ENCODE assay signal across 8 cellular contexts in the genomic region with DNA sequence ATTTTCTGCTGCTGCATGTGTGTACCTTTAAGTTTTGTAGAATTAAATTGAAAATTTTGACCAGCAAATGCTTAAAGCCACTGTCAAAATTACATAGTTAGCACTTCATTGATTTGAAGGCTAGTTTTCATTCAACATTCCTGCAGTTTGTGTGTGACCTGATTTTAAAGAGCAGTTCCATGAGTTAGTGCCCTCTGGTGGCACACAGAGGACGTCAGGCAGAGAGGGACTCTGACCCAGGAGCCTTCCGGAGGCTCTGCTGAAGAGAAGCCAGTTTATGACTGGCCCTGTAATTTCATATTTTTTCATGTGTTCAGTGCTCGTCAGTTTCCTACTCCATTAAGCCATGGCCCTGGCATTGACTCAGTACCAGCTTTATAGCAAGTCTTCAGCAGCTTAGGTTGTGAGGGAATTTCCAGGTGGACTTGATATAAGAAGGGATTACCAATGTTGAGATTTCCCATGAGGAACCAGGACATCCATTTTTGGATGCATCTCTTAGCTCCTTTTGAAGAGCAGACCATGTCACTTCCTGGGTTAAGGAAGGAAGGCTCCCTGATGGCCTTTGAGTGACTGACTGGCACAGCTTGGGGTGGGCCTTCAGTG.
DNase-seq lines count a peak whose midpoint lies in the region; ATAC-seq, FAIRE-seq and TF ChIP-seq lines count a peak whose summit lies in the region.

No MANE protein-coding gene starts in this region.

- no peak overlapping the region for H3K27ac ChIP-seq in neuronal stem cell (replicated peaks; ENCODE audit: low read length)

- no peak overlapping the region for H3K4me2 ChIP-seq in neuronal stem cell (ENCODE audit: insufficient read depth, low read length, poor library complexity, severe bottlenecking)

- no peak overlapping the region for H3K4ac ChIP-seq in neuronal stem cell (ENCODE audit: low read length)

- no peaks in the 10 kb centered on the region for H3K27me3 ChIP-seq in neuronal stem cell (ENCODE audit: control insufficient read depth in 3 of 3, insufficient read depth in 3 of 3, low read depth in 1 of 3, low read length in 3 of 3)

- H3K27me3 Mint-ChIP-seq in activated T-helper 2 cell treated with anti-CD3 and anti-CD28 coated beads, Interferon-gamma antibody, Interleukin-2, Interleukin-4, amounts not matched to agents 10 μg/mL and 5 μg/mL and 100 μg/mL, durations not matched to agents 14 hours and 24 hours and 36 hours (ENCODE audit: low read depth): no peaks in the 10 kb centered on the region

- TF ChIP-seq CTCF in fibroblast of the aortic adventitia (IDR thresholded peaks at IDR 0.05; ENCODE audit: insufficient read depth, low read length): peak; percentile 90

- no peak overlapping the region for H3K4me3 ChIP-seq in fibroblast of the aortic adventitia (ENCODE audit: low read depth, low read length)
- H3K4me3 ChIP-seq in neuronal stem cell (ENCODE audit: low read length in 2 of 2): no peak overlapping the region

- H2BK5ac ChIP-seq in neuronal stem cell (ENCODE audit: low read length): no peak overlapping the region

- no peak overlapping the region for H3K27ac Mint-ChIP-seq in activated T-helper 2 cell treated with anti-CD3 and anti-CD28 coated beads, Interferon-gamma antibody, Interleukin-2, Interleukin-4, amounts not matched to agents 10 μg/mL and 5 μg/mL and 100 μg/mL, durations not matched to agents 14 hours and 24 hours and 36 hours

- no peak overlapping the region for H4K8ac ChIP-seq in neuronal stem cell (ENCODE audit: low read depth, low read length)

- DNase-seq in AG08395 (ENCODE audit: low spot score): peak; percentile 71
- no peak for DNase-seq in GM12891 (ENCODE audit: insufficient read length, low spot score)
- peak; percentile 20 for DNase-seq in NCI-H226
- DNase-seq in activated CD4-positive, alpha-beta T cell treated with anti-CD3 and anti-CD28 coated beads, Interleukin-2, amount 50 U/mL, for 48 hours: peak; percentile 43 to 46
- DNase-seq in fibroblast of the aortic adventitia (ENCODE audit: low read depth): peak; percentile 78
- DNase-seq in neuronal stem cell (ENCODE audit: low spot score): peak; percentile 20
- no peak for DNase-seq in activated T-helper 2 cell treated with anti-CD3 and anti-CD28 coated beads, Interferon-gamma antibody, Interleukin-2, Interleukin-4, amounts not matched to agents 10 μg/mL and 5 μg/mL and 100 μg/mL, durations not matched to agents 14 hours and 24 hours and 36 hours (ENCODE audit: low spot score)

- no peaks in the 10 kb centered on the region for H3K9me3 Mint-ChIP-seq in activated T-helper 2 cell treated with anti-CD3 and anti-CD28 coated beads, Interferon-gamma antibody, Interleukin-2, Interleukin-4, amounts not matched to agents 10 μg/mL and 5 μg/mL and 100 μg/mL, durations not matched to agents 14 hours and 24 hours and 36 hours

- H3K36me3 Mint-ChIP-seq in activated T-helper 2 cell treated with anti-CD3 and anti-CD28 coated beads, Interferon-gamma antibody, Interleukin-2, Interleukin-4, amounts not matched to agents 10 μg/mL and 5 μg/mL and 100 μg/mL, durations not matched to agents 14 hours and 24 hours and 36 hours (ENCODE audit: low read depth): no peaks in the 10 kb centered on the region

- H3K18ac ChIP-seq in neuronal stem cell (ENCODE audit: low read length): no peak overlapping the region

- no peak for ATAC-seq in GM18505 (IDR thresholded peaks at IDR 0.05; ENCODE audit: unreplicated experiment)

- TF ChIP-seq POLR2A in GM12891 (IDR thresholded peaks at IDR 0.05; ENCODE audit: low read depth, low read length) (no peak), GM18505 (IDR thresholded peaks at IDR 0.05; ENCODE audit: borderline replicate concordance, extremely low read depth, insufficient read depth, insufficient read length) (no peak)

- intact Hi-C loops in activated T-helper 2 cell treated with anti-CD3 and anti-CD28 coated beads, Interferon-gamma antibody, Interleukin-2, Interleukin-4, amounts not matched to agents 10 μg/mL and 5 μg/mL and 100 μg/mL, durations not matched to agents 14 hours and 24 hours and 36 hours (cut with micrococcal nuclease): loop anchor here (2.0 kb wide), 1 partner anchor 163 kb away; no protein-coding TSS in a partner anchor

- no peak overlapping the region for H3K9ac ChIP-seq in neuronal stem cell (ENCODE audit: low read depth, low read length, poor library complexity)

- no peak overlapping the region for H3K4me3 Mint-ChIP-seq in activated T-helper 2 cell treated with anti-CD3 and anti-CD28 coated beads, Interferon-gamma antibody, Interleukin-2, Interleukin-4, amounts not matched to agents 10 μg/mL and 5 μg/mL and 100 μg/mL, durations not matched to agents 14 hours and 24 hours and 36 hours (ENCODE audit: low read depth)

- no peak overlapping the region for H3K23ac ChIP-seq in neuronal stem cell (ENCODE audit: low read depth, low read length, poor library complexity)

- peaks cover under 1% of the 10 kb centered on the region for H3K4me1 Mint-ChIP-seq in activated T-helper 2 cell treated with anti-CD3 and anti-CD28 coated beads, Interferon-gamma antibody, Interleukin-2, Interleukin-4, amounts not matched to agents 10 μg/mL and 5 μg/mL and 100 μg/mL, durations not matched to agents 14 hours and 24 hours and 36 hours (ENCODE audit: low read depth)

- peaks cover 2% of the 10 kb centered on the region for H3K79me1 ChIP-seq in neuronal stem cell (ENCODE audit: low read depth, low read length)

- H3K4me1 ChIP-seq in neuronal stem cell (ENCODE audit: control insufficient read depth in 2 of 2, insufficient read depth in 1 of 2, low read depth in 1 of 2, low read length in 2 of 2): peaks cover 0 to 2% of the 10 kb centered on the region in 2 donors

- FAIRE-seq in GM12891 (lab: Jason Lieb, UNC): peak; percentile 47

- no peaks in the 10 kb centered on the region for H3K9me3 ChIP-seq in neuronal stem cell (replicated peaks in 1 of 2; ENCODE audit: control insufficient read depth in 2 of 2, insufficient read depth in 1 of 2, low read depth in 1 of 2, low read length in 2 of 2)

- H3K14ac ChIP-seq in neuronal stem cell (ENCODE audit: low read length): no peak overlapping the region

- no peak overlapping the region for H4K91ac ChIP-seq in neuronal stem cell (ENCODE audit: low read depth, low read length, poor library complexity)

- no peak overlapping the region for H2AFZ ChIP-seq in neuronal stem cell (ENCODE audit: low read length)

- no peak overlapping the region for H2AK5ac ChIP-seq in neuronal stem cell (ENCODE audit: low read depth, low read length)

- H2BK15ac ChIP-seq in neuronal stem cell (ENCODE audit: low read length): no peak overlapping the region

- WGBS in neuronal stem cell (ENCODE audit: extremely low coverage in 2 of 2, insufficient read length in 2 of 2, insufficient replicate concordance in 1 of 2), 2 donors: no CpG with 5 or more reads among the region's 3 CpGs

- no peak overlapping the region for H2BK120ac ChIP-seq in neuronal stem cell (ENCODE audit: low read depth, low read length)

- peaks cover 0 to 9% of the 10 kb centered on the region in 2 donors for H3K36me3 ChIP-seq in neuronal stem cell (replicated peaks in 1 of 2; ENCODE audit: control insufficient read depth in 2 of 2, insufficient read depth in 2 of 2, low read length in 2 of 2)

- H2BK12ac ChIP-seq in neuronal stem cell (ENCODE audit: low read length): no peak overlapping the region

TF ChIP-seq in GM12891, 5 proteins besides CTCF, POLR2A, EP300 and RAD21:
- TF ChIP-seq SPI1 (IDR thresholded peaks at IDR 0.05; ENCODE audit: low read depth, low read length): no peak
- no peak for TF ChIP-seq TAF1 (IDR thresholded peaks at IDR 0.05; ENCODE audit: low read depth, low read length)
- TF ChIP-seq PAX5 (IDR thresholded peaks at IDR 0.05; ENCODE audit: insufficient read depth, low read length, severe bottlenecking): no peak
- no peak for TF ChIP-seq POLR2AphosphoS5 (IDR thresholded peaks at IDR 0.05; ENCODE audit: low read depth, low read length)
- no peak for TF ChIP-seq POU2F2 (IDR thresholded peaks at IDR 0.05; ENCODE audit: low read depth, low read length)

Comparison
In these comparisons a context has a peak if more than half of its experiments do, and no peak if none do; other contexts are left out.
1. DNase-seq: peak in AG08395 (single experiment), NCI-H226 (single experiment), activated CD4-positive, alpha-beta T cell treated with anti-CD3 and anti-CD28 coated beads, Interleukin-2, amount 50 U/mL, for 48 hours (2 of 2), fibroblast of the aortic adventitia (single experiment) and neuronal stem cell (single experiment); none in GM12891 (single experiment) and activated T-helper 2 cell treated with anti-CD3 and anti-CD28 coated beads, Interferon-gamma antibody, Interleukin-2, Interleukin-4, amounts not matched to agents 10 μg/mL and 5 μg/mL and 100 μg/mL, durations not matched to agents 14 hours and 24 hours and 36 hours (single experiment).